In genomic region chr6:14144678-14145113, GRCh38 we compare ENCODE assay signal across 8 cellular contexts. TPM values are rescaled to one million over a fixed set of nuclear protein-coding genes. Genes with fewer than 3 reads are reported as not detected.
DNase-seq lines count a peak whose midpoint lies in the region; ATAC-seq lines count a peak whose summit lies in the region.

No MANE protein-coding gene starts in this region.

- peak; percentile 87 for ATAC-seq in activated naive CD8-positive, alpha-beta T cell treated with anti-CD3 and anti-CD28 coated beads, Interleukin-2, amount 50 U/mL, for 24 hours
- ATAC-seq in left cardiac atrium, result peak; percentile 62 to 86
- peak; percentile 79 for ATAC-seq in sciatic nerve
- no peak for ATAC-seq in HG03565 (IDR thresholded peaks at IDR 0.05; ENCODE audit: unreplicated experiment)

- H3K36me3 Mint-ChIP-seq in activated naive CD8-positive, alpha-beta T cell treated with anti-CD3 and anti-CD28 coated beads, Interleukin-2, amount 50 U/mL, for 24 hours (ENCODE audit: low read depth), result peaks cover 1% of the 10 kb centered on the region

- H3K9me3 Mint-ChIP-seq in activated naive CD8-positive, alpha-beta T cell treated with anti-CD3 and anti-CD28 coated beads, Interleukin-2, amount 50 U/mL, for 24 hours, result no peaks in the 10 kb centered on the region

- DNase-seq in EH (ENCODE audit: low read depth) (peak; percentile 66), H7 (peak; percentile 90), NCI-H1105 treated with DMSO at 0.1 percent for 48 hours (lab: John Stamatoyannopoulos, UW) (peak; percentile 57), T follicular helper cell (ENCODE audit: low read depth) (peak; percentile 64), left cardiac atrium (peak; percentile 67), sciatic nerve (ENCODE audit: low spot score) (peak; percentile 79)
- DNase-seq in activated naive CD8-positive, alpha-beta T cell treated with anti-CD3 and anti-CD28 coated beads, Interleukin-2, amount 50 U/mL, for 24 hours, result peak; percentile 82

- H3K27ac Mint-ChIP-seq in activated naive CD8-positive, alpha-beta T cell treated with anti-CD3 and anti-CD28 coated beads, Interleukin-2, amount 50 U/mL, for 24 hours, result no peak overlapping the region

- no peak overlapping the region for H3K4me3 ChIP-seq in H7 (ENCODE audit: insufficient read depth, low read depth, low read length)

- H3K4me3 Mint-ChIP-seq in activated naive CD8-positive, alpha-beta T cell treated with anti-CD3 and anti-CD28 coated beads, Interleukin-2, amount 50 U/mL, for 24 hours, result no peak overlapping the region

- peaks cover 12% of the 10 kb centered on the region for H3K4me1 Mint-ChIP-seq in activated naive CD8-positive, alpha-beta T cell treated with anti-CD3 and anti-CD28 coated beads, Interleukin-2, amount 50 U/mL, for 24 hours

- no peaks in the 10 kb centered on the region for H3K36me3 ChIP-seq in H7 (replicated peaks; ENCODE audit: control insufficient read depth, insufficient read depth, low read length)

- no peaks in the 10 kb centered on the region for H3K27me3 Mint-ChIP-seq in activated naive CD8-positive, alpha-beta T cell treated with anti-CD3 and anti-CD28 coated beads, Interleukin-2, amount 50 U/mL, for 24 hours

- intact Hi-C loops in left cardiac atrium (cut with DNase I), result loop anchor here (5.0 to 10.0 kb wide), 2 partner anchors 230 to 232 kb away; no protein-coding TSS in a partner anchor
- intact Hi-C loops in sciatic nerve (cut with DNase I), result loop anchor here (5.0 kb wide), 1 partner anchor 237 kb away; no protein-coding TSS in a partner anchor

- no peaks in the 10 kb centered on the region for H3K27me3 ChIP-seq in H7 (ENCODE audit: control insufficient read depth, insufficient read depth, low read length)

RNA-seq across cellular contexts. Expression of gene CD83, which starts 27.1 kb away (rescaled TPM):
- 2.9 and 4.5 TPM in 2 replicates for total RNA-seq in H7 (2014; rRNA removed; shearing (Covaris generic))
- total RNA-seq in left cardiac atrium, result 1 to 10 TPM; 2.3 to 3.2 TPM
- total RNA-seq in sciatic nerve, result 22.3 TPM
